Comparison of ENCODE assay signal across 8 cellular contexts in the genomic region with DNA sequence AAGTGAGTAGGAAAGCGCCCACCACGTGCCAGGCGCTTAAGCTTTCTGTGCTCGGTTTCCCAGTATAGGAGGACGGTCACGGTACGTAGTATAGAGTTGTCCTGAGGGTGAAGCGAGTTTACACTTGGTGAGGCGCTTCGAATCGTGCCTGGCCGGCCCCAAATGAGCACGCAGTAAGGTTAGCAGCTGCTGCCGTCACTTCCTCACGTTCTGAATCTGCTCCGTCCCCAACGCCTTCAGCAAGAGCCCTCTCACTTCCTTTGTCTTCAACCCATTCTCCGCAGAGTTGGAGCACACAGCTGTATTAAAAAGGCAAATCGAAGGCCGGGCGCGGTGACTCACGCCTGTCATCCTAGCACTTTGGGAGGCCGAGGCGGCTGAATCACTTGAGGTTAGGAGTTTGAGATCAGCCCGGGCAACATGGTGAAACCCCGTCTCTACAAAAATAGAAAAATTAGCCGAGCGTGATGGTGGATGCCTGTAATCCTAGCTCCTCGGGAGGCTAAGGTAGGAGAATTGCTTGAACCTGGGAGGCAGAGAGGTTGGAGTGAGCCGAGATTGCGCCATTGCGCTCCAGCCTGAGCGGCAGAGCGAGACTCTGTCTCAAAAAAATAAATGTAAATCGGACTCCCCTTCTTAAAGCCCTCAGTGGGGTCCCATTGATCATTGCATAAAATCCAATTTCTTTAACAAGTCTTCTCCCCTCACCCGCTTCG. TPM values are rescaled to one million over a fixed set of nuclear protein-coding genes. Genes with fewer than 3 reads are reported as not detected.
A peak's percentile ranks its signal among the peaks of the same experiment; 100 is the strongest.
DNase-seq lines count a peak whose midpoint lies in the region; ATAC-seq lines count a peak whose summit lies in the region.

No MANE protein-coding gene starts in this region.

- no peak overlapping the region for H4K5ac ChIP-seq in mesendoderm (ENCODE audit: low read length)

- H2BK5ac ChIP-seq in mesendoderm (ENCODE audit: low read length), result no peak overlapping the region

- H3K27ac ChIP-seq in mesendoderm (ENCODE audit: low read depth, low read length), result peak overlapping the region; percentile 80

- H2AK5ac ChIP-seq in mesendoderm (ENCODE audit: low read length), result no peak overlapping the region

- peak overlapping the region; percentile 17 for H3K4ac ChIP-seq in mesendoderm (ENCODE audit: low read depth, low read length)

- peak overlapping the region; percentile 0 for H3K23ac ChIP-seq in mesendoderm (ENCODE audit: low read length)

- H3K4me1 ChIP-seq in mesendoderm (ENCODE audit: control insufficient read depth, low read depth, low read length), result no peaks in the 10 kb centered on the region

- ATAC-seq in HG03064 (IDR thresholded peaks at IDR 0.05; ENCODE audit: low read depth, unreplicated experiment), result peak; percentile 35

- peak; percentile 38 to 83 for DNase-seq in NCI-H526 (lab: John Stamatoyannopoulos, UW)
- no peak for DNase-seq in NCI-H526 treated with DMSO at 0.1 percent for 48 hours (lab: John Stamatoyannopoulos, UW)
- peak; percentile 7 for DNase-seq in NCI-H446 treated with DMSO at 0.1 percent for 48 hours (lab: John Stamatoyannopoulos, UW)
- DNase-seq in activated CD4-positive, alpha-beta T cell treated with anti-CD3 and anti-CD28 coated beads, Interleukin-2, amount 50 U/mL, for 4 hours, result peak; percentile 83 to 89
- DNase-seq in ecto neural progenitor cell (ENCODE audit: low spot score), result peak; percentile 59
- DNase-seq in mesendoderm, result peak; percentile 87
- peak; percentile 54 for DNase-seq in stimulated activated CD8-positive, alpha-beta memory T cell treated with anti-CD3 and anti-CD28 coated beads, Interleukin-15, amount 100 ng/mL, for 24 hours (ENCODE audit: low read depth)

- H4K8ac ChIP-seq in mesendoderm (ENCODE audit: low read depth, low read length), result no peak overlapping the region

- no CpG with 5 or more reads among the region's 38 CpGs for WGBS in mesendoderm (ENCODE audit: extremely low coverage, insufficient coverage, low lambda C conversion rate)

- H3K4me2 ChIP-seq in mesendoderm (ENCODE audit: low read length), result peak overlapping the region; percentile 65

- H2BK15ac ChIP-seq in mesendoderm (replicated peaks; ENCODE audit: low read depth), result no peak overlapping the region

- H3K79me1 ChIP-seq in mesendoderm (ENCODE audit: low read length), result peaks cover 13% of the 10 kb centered on the region

- peak overlapping the region; percentile 77 for H3K9ac ChIP-seq in mesendoderm (ENCODE audit: low read length)

- peaks cover 12% of the 10 kb centered on the region for H3K79me2 ChIP-seq in mesendoderm (ENCODE audit: control insufficient read depth, insufficient read depth, low read length)

- no peaks in the 10 kb centered on the region for H3K36me3 ChIP-seq in mesendoderm (ENCODE audit: control insufficient read depth, insufficient read depth, low read length)

- peak overlapping the region; percentile 57 for H3K18ac ChIP-seq in mesendoderm (ENCODE audit: low read length)

- no peak overlapping the region for H2BK120ac ChIP-seq in mesendoderm (ENCODE audit: low read depth, low read length)

- peak overlapping the region; percentile 92 for H3K4me3 ChIP-seq in mesendoderm (ENCODE audit: low read length)

- H3K56ac ChIP-seq in mesendoderm (ENCODE audit: low read length), result peak overlapping the region; percentile 87

- H3K27me3 ChIP-seq in mesendoderm (ENCODE audit: insufficient read depth, low read length, poor library complexity), result no peaks in the 10 kb centered on the region

RNA-seq across cellular contexts. Expression of gene TDP1, which starts 0.7 kb away (rescaled TPM):
- 37.6 TPM for polyA plus RNA-seq in mesendoderm (2013, experiment 1 of 2)
- polyA plus RNA-seq in mesendoderm (2013, experiment 2 of 2), result 38.1 TPM

RNA-seq across cellular contexts. Expression of gene EFCAB11, which starts 1.9 kb away (rescaled TPM):
- 8.6 TPM for polyA plus RNA-seq in mesendoderm (2013, experiment 1 of 2)
- 8.5 TPM for polyA plus RNA-seq in mesendoderm (2013, experiment 2 of 2)
